8 cellular contexts compared by ENCODE assay signal in genomic region chr5:151155777-151156731, GRCh38. TPM values are rescaled to one million over a fixed set of nuclear protein-coding genes. Genes with fewer than 3 reads are reported as not detected.
A peak's percentile ranks its signal among the peaks of the same experiment; 100 is the strongest.
DNase-seq lines count a peak whose midpoint lies in the region; ATAC-seq and TF ChIP-seq lines count a peak whose summit lies in the region.

No MANE protein-coding gene starts in this region.

- ATAC-seq in Right ventricle myocardium inferior, result no peak
- ATAC-seq in HG03139 (IDR thresholded peaks at IDR 0.05; ENCODE audit: unreplicated experiment), result peak; percentile 22
- ATAC-seq in natural killer cell treated with Interleukin-12 subunit alpha and Interleukin-12 subunit beta and Interleukin-15 and Interleukin-18, amount 100 ng/mL, for 72 hours, result no peak

- TF ChIP-seq CTCF in cardiac muscle cell (IDR thresholded peaks at IDR 0.05; ENCODE audit: low read depth, low read length) (no peak), SU-DHL-6 (IDR thresholded peaks at IDR 0.05; ENCODE audit: insufficient read depth, low read length, poor library complexity, severe bottlenecking) (no peak)

- H3K36me3 ChIP-seq in cardiac muscle cell, result no peaks in the 10 kb centered on the region
- H3K36me3 ChIP-seq in SU-DHL-6 (ENCODE audit: low read length), result no peaks in the 10 kb centered on the region

- H3K79me2 ChIP-seq in SU-DHL-6 (ENCODE audit: insufficient read depth, low read length), result no peaks in the 10 kb centered on the region

- no peak overlapping the region for H2AFZ ChIP-seq in SU-DHL-6 (ENCODE audit: low read depth, low read length, severe bottlenecking)

- H3K4me1 ChIP-seq in cardiac muscle cell (ENCODE audit: low read depth), result peaks cover 56% of the 10 kb centered on the region

- peak overlapping the region; percentile 92 to 99 for H3K27ac Mint-ChIP-seq in natural killer cell treated with Interleukin-12 subunit alpha and Interleukin-12 subunit beta and Interleukin-15 and Interleukin-18, amount 100 ng/mL, for 72 hours

- H3K27me3 Mint-ChIP-seq in natural killer cell treated with Interleukin-12 subunit alpha and Interleukin-12 subunit beta and Interleukin-15 and Interleukin-18, amount 100 ng/mL, for 72 hours, result no peaks in the 10 kb centered on the region

- H3K9me3 ChIP-seq in cardiac muscle cell (ENCODE audit: low read depth), result no peaks in the 10 kb centered on the region
- no peaks in the 10 kb centered on the region for H3K9me3 ChIP-seq in SU-DHL-6 (ENCODE audit: insufficient read depth, low read length)

- H3K27ac ChIP-seq in cardiac muscle cell, result peak overlapping the region; percentile 93
- H3K27ac ChIP-seq in SU-DHL-6 (ENCODE audit: low read depth, low read length), result 0 out of 2 replicates have a peak overlapping the region, but pooled peaks have one; percentile 20
- H3K27ac ChIP-seq in epithelial cell of prostate, result peak overlapping the region; percentile 3

- peak overlapping the region; percentile 65; the same call in 1 of the 2 replicates for H3K9ac ChIP-seq in SU-DHL-6 (ENCODE audit: low read length)

- H3K4me2 ChIP-seq in SU-DHL-6 (ENCODE audit: low read depth, low read length, poor library complexity, severe bottlenecking), result peak overlapping the region; percentile 63

- H4K20me1 ChIP-seq in SU-DHL-6 (ENCODE audit: low read depth, low read length), result no peaks in the 10 kb centered on the region

- H3K4me3 ChIP-seq in cardiac muscle cell (peak overlapping the region; percentile 86), SU-DHL-6 (ENCODE audit: insufficient read depth, low read length, poor library complexity, severe bottlenecking) (peak overlapping the region; percentile 57)

- no peaks in the 10 kb centered on the region for H3K36me3 Mint-ChIP-seq in natural killer cell treated with Interleukin-12 subunit alpha and Interleukin-12 subunit beta and Interleukin-15 and Interleukin-18, amount 100 ng/mL, for 72 hours

- peaks cover 63 to 77% of the 10 kb centered on the region in 2 donors for H3K4me1 Mint-ChIP-seq in natural killer cell treated with Interleukin-12 subunit alpha and Interleukin-12 subunit beta and Interleukin-15 and Interleukin-18, amount 100 ng/mL, for 72 hours (ENCODE audit: low read depth in 2 of 2)

- peak; percentile 78 to 80 for DNase-seq in cardiac muscle cell (ENCODE audit: low read depth in 1 of 2, low spot score in 1 of 2)
- no peak for DNase-seq in Right ventricle myocardium inferior (ENCODE audit: missing footprints)
- no peak for DNase-seq in epithelial cell of prostate (ENCODE audit: low read depth, low spot score)
- DNase-seq in natural killer cell treated with Interleukin-12 subunit alpha and Interleukin-12 subunit beta and Interleukin-15 and Interleukin-18, amount 100 ng/mL, for 72 hours (ENCODE audit: low spot score), result peak; percentile 69
- no peak for DNase-seq in NCI-H446 treated with DMSO at 0.1 percent for 48 hours (lab: John Stamatoyannopoulos, UW)
- no peak for DNase-seq in stimulated activated CD4-positive, alpha-beta T cell treated with anti-CD3 and anti-CD28 coated beads, Interleukin-2, amount 100 ng/mL, for 48 hours

- H3K9me3 Mint-ChIP-seq in natural killer cell treated with Interleukin-12 subunit alpha and Interleukin-12 subunit beta and Interleukin-15 and Interleukin-18, amount 100 ng/mL, for 72 hours, result no peaks in the 10 kb centered on the region

- peak overlapping the region; percentile 100 for H3K4me3 Mint-ChIP-seq in natural killer cell treated with Interleukin-12 subunit alpha and Interleukin-12 subunit beta and Interleukin-15 and Interleukin-18, amount 100 ng/mL, for 72 hours

- no peaks in the 10 kb centered on the region for H3K9me2 ChIP-seq in SU-DHL-6 (replicated peaks; ENCODE audit: insufficient read depth, low read length)

- no peaks in the 10 kb centered on the region for H3K27me3 ChIP-seq in cardiac muscle cell
- no peaks in the 10 kb centered on the region for H3K27me3 ChIP-seq in SU-DHL-6 (ENCODE audit: low read length)

- intact Hi-C loops in Right ventricle myocardium inferior (cut with DNase I), result loop anchor here (5.0 kb wide), 1 partner anchor 66 kb away; the partner anchor contains the start of gene CCDC69

- H3F3A ChIP-seq in SU-DHL-6 (ENCODE audit: insufficient read depth), result no peaks in the 10 kb centered on the region; the same call in 1 of the 2 replicates

RNA-seq across cellular contexts. Expression of gene ANXA6, which starts 1.5 kb away (rescaled TPM):
- total RNA-seq in cardiac muscle cell (628 and 658 TPM in 2 replicates), Right ventricle myocardium inferior (222 TPM)
- 404 and 448 TPM in 2 replicates for polyA plus RNA-seq in cardiac muscle cell
- 100 to 1,000 TPM; 271 to 398 TPM for total RNA-seq in natural killer cell treated with Interleukin-12 subunit alpha and Interleukin-12 subunit beta and Interleukin-15 and Interleukin-18, amount 100 ng/mL, for 72 hours

Comparison
In these comparisons a context has a peak if more than half of its experiments do, and no peak if none do; other contexts are left out.
1. DNase-seq: peak in cardiac muscle cell (2 of 2) and natural killer cell treated with Interleukin-12 subunit alpha and Interleukin-12 subunit beta and Interleukin-15 and Interleukin-18, amount 100 ng/mL, for 72 hours (single experiment); none in Right ventricle myocardium inferior (single experiment), epithelial cell of prostate (single experiment), NCI-H446 treated with DMSO at 0.1 percent for 48 hours (single experiment) and stimulated activated CD4-positive, alpha-beta T cell treated with anti-CD3 and anti-CD28 coated beads, Interleukin-2, amount 100 ng/mL, for 48 hours (0 of 2).
2. H3K27ac ChIP-seq: peak in every context shown above with its lines; median percentile 93 in cardiac muscle cell; 20 in SU-DHL-6; 3 in epithelial cell of prostate.